10 cellular contexts compared by ENCODE assay signal in genomic region chr7:47474211-47474936, GRCh38.
A peak's percentile ranks its signal among the peaks of the same experiment; 100 is the strongest.
DNase-seq lines count a peak whose midpoint lies in the region; ATAC-seq, FAIRE-seq and TF ChIP-seq lines count a peak whose summit lies in the region.
"Had no signal": no experiment of that assay in that cellular context is flagged by ENCODE, and none has a peak within 500 bp of the region (broad histone marks: within the 10 kb centered on the region; RNA-seq: fewer than 3 reads in every experiment).

No MANE protein-coding gene starts in this region.

- H3K4me3 ChIP-seq in RWPE2 (ENCODE audit: severe bottlenecking) (no peak overlapping the region), kidney (ENCODE audit: low read length in 2 of 2) (no peak overlapping the region), spleen (no peak overlapping the region)

- DNase-seq in GM18507 (ENCODE audit: extremely low spot score, insufficient read length, low read depth), result no peak
- DNase-seq in RWPE2 (ENCODE audit: low spot score), result no peak
- DNase-seq in kidney, result no peak
- no peak for DNase-seq in spleen
- DNase-seq in GM10266 (ENCODE audit: extremely low spot score), result no peak
- DNase-seq in NCI-H2081 (lab: John Stamatoyannopoulos, UW), result no peak
- no peak for DNase-seq in activated naive CD4-positive, alpha-beta T cell treated with anti-CD3 and anti-CD28 coated beads for 36 hours
- DNase-seq: activated T-cell treated with anti-CD3 and anti-CD28 coated beads, Interleukin-2, amount 50 U/mL, for 24 hours had no signal

- TF ChIP-seq POLR2A in spleen (IDR thresholded peaks at IDR 0.05), result no peak

- H3K27me3 ChIP-seq in RWPE2 (ENCODE audit: insufficient read depth, poor library complexity, severe bottlenecking) (no peaks in the 10 kb centered on the region), spleen (replicated peaks in 1 of 7) (no peaks in the 10 kb centered on the region)

- H3K27ac Mint-ChIP-seq in activated naive CD4-positive, alpha-beta T cell treated with anti-CD3 and anti-CD28 coated beads for 36 hours, result no peak overlapping the region
- H3K27ac Mint-ChIP-seq: activated T-cell treated with anti-CD3 and anti-CD28 coated beads, Interleukin-2, amount 50 U/mL, for 24 hours; effector memory CD8-positive, alpha-beta T cell had no signal

- no peak overlapping the region for H3K4me3 Mint-ChIP-seq in activated naive CD4-positive, alpha-beta T cell treated with anti-CD3 and anti-CD28 coated beads for 36 hours
- H3K4me3 Mint-ChIP-seq: activated T-cell treated with anti-CD3 and anti-CD28 coated beads, Interleukin-2, amount 50 U/mL, for 24 hours; effector memory CD8-positive, alpha-beta T cell had no signal

- H3K9me3 Mint-ChIP-seq in activated naive CD4-positive, alpha-beta T cell treated with anti-CD3 and anti-CD28 coated beads for 36 hours, result no peaks in the 10 kb centered on the region
- H3K9me3 Mint-ChIP-seq: activated T-cell treated with anti-CD3 and anti-CD28 coated beads, Interleukin-2, amount 50 U/mL, for 24 hours; effector memory CD8-positive, alpha-beta T cell had no signal

- intact Hi-C loops in kidney (cut with DNase I), result no loop called here
- intact Hi-C loops in spleen (cut with DNase I; ENCODE audit: low total_unique reads), result no loop called here
- intact Hi-C loops in activated naive CD4-positive, alpha-beta T cell treated with anti-CD3 and anti-CD28 coated beads for 36 hours (cut with micrococcal nuclease), result no loop called here

- peaks cover 3% of the 10 kb centered on the region for H3K27me3 Mint-ChIP-seq in activated naive CD4-positive, alpha-beta T cell treated with anti-CD3 and anti-CD28 coated beads for 36 hours (ENCODE audit: low read depth)
- H3K27me3 Mint-ChIP-seq: effector memory CD8-positive, alpha-beta T cell had no signal

- WGBS in spleen, 5 donors, result 88 to 98% (median 93%) methylated on average over 2 of the region's 2 CpGs

- H3K9ac ChIP-seq in kidney (ENCODE audit: low read length in 2 of 2), result peak overlapping the region in 1 of 2 donors; percentile 29

- CTCF ChIA-PET in activated naive CD4-positive, alpha-beta T cell treated with anti-CD3 and anti-CD28 coated beads for 36 hours (lab: Charles Lee), result no interaction called here

- H3K27ac ChIP-seq in RWPE2 (ENCODE audit: poor library complexity, severe bottlenecking) (peak overlapping the region; percentile 25), kidney (ENCODE audit: low read depth in 2 of 2, low read length in 2 of 2) (peak overlapping the region; percentile 58 to 78), spleen (peak overlapping the region in 7 of 8 donors; percentile 29 to 84 (median 78))

- H3K4me1 ChIP-seq in RWPE2 (ENCODE audit: insufficient read depth, poor library complexity, severe bottlenecking), result peaks cover 15% of the 10 kb centered on the region
- peaks cover 53 to 71% of the 10 kb centered on the region in 2 donors for H3K4me1 ChIP-seq in kidney (ENCODE audit: control insufficient read depth in 1 of 2, insufficient read depth in 1 of 2, low read depth in 1 of 2, low read length in 2 of 2)
- H3K4me1 ChIP-seq in spleen, result peaks cover 25 to 78% (median 59%) of the 10 kb centered on the region in 6 donors

- H3K9me3 ChIP-seq in RWPE2 (ENCODE audit: severe bottlenecking), result no peaks in the 10 kb centered on the region
- H3K9me3 ChIP-seq in kidney (ENCODE audit: control insufficient read depth in 1 of 2, low read length in 2 of 2), result no peaks in the 10 kb centered on the region
- no peaks in the 10 kb centered on the region for H3K9me3 ChIP-seq in spleen

- FAIRE-seq in GM18507 (lab: Jason Lieb, UNC), result peak; percentile 21
- no peak for FAIRE-seq in kidney (lab: Jason Lieb, UNC)

- H3K36me3 ChIP-seq in RWPE2 (ENCODE audit: low read depth) (no peaks in the 10 kb centered on the region), kidney (ENCODE audit: control insufficient read depth in 1 of 2, insufficient read depth in 2 of 2, low read length in 2 of 2) (no peaks in the 10 kb centered on the region), spleen (peaks cover 0 to 32% (median 0%) of the 10 kb centered on the region in 6 donors)

- no peaks in the 10 kb centered on the region for H3K4me1 Mint-ChIP-seq in activated naive CD4-positive, alpha-beta T cell treated with anti-CD3 and anti-CD28 coated beads for 36 hours (ENCODE audit: low read depth)

- H3K36me3 Mint-ChIP-seq in activated naive CD4-positive, alpha-beta T cell treated with anti-CD3 and anti-CD28 coated beads for 36 hours (ENCODE audit: low read depth), result no peaks in the 10 kb centered on the region

- ATAC-seq in RWPE2 (ENCODE audit: low read depth) (no peak), GM19035 (IDR thresholded peaks at IDR 0.05; ENCODE audit: unreplicated experiment) (no peak)

- TF ChIP-seq CTCF in RWPE2 (IDR thresholded peaks at IDR 0.05; ENCODE audit: poor library complexity, severe bottlenecking) (no peak), kidney (IDR thresholded peaks at IDR 0.05; ENCODE audit: borderline replicate concordance, extremely low read depth, insufficient read depth) (no peak), spleen (IDR thresholded peaks at IDR 0.05 in 8 of 11, conservative IDR thresholded peaks at IDR 0.05 in 3 of 11) (no peak), GM10266 (IDR thresholded peaks at IDR 0.05; ENCODE audit: control insufficient read depth, insufficient read depth, low read depth, missing control alignments) (no peak)

Comparison
In these comparisons a context has a peak if more than half of its experiments do, and no peak if none do; other contexts are left out.
1. H3K27ac ChIP-seq: peak in every context shown above with its lines; median percentile 78 in spleen; 68 in kidney; 25 in RWPE2.